Comparison of ENCODE assay signal across 17 cellular contexts in genomic region chr5:107700486-107700885, GRCh38. TPM values are rescaled to one million over a fixed set of nuclear protein-coding genes. Genes with fewer than 3 reads are reported as not detected.
"Had no signal": no experiment of that assay in that cellular context is flagged by ENCODE, and none has a peak within 500 bp of the region (broad histone marks: within the 10 kb centered on the region; RNA-seq: fewer than 3 reads in every experiment).

No MANE protein-coding gene starts in this region.

- H3K27me3 ChIP-seq: esophagus muscularis mucosa, heart left ventricle, neutrophil, sigmoid colon, suprapubic skin, tibial artery, upper lobe of right lung, vagina had no signal

- H3K27ac ChIP-seq: epithelial cell of prostate, esophagus muscularis mucosa, heart left ventricle, neutrophil, sigmoid colon, suprapubic skin, tibial artery, upper lobe of right lung, vagina had no signal

- H3K36me3 ChIP-seq: esophagus muscularis mucosa, heart left ventricle, neutrophil, sigmoid colon, suprapubic skin, tibial artery, upper lobe of right lung, vagina had no signal

- H3K4me2 ChIP-seq: smooth muscle cell had no signal

- DNase-seq: effector memory CD8-positive, alpha-beta T cell; heart left ventricle; hypothalamus; kidney glomerular epithelial cell; naive thymus-derived CD4-positive, alpha-beta T cell; posterior cingulate gyrus; sigmoid colon; stimulated activated CD4-positive, alpha-beta T cell treated with anti-CD3 and anti-CD28 coated beads, Interleukin-2, amount 100 ng/mL, for 48 hours; stimulated activated naive CD4-positive, alpha-beta T cell treated with Interleukin-2 at 50 U/mL for 16 hours; tibial artery; upper lobe of right lung had no signal

- H3K9me3 ChIP-seq: esophagus muscularis mucosa, heart left ventricle, neutrophil, sigmoid colon, suprapubic skin, tibial artery, upper lobe of right lung, vagina had no signal

- H3K4me3 ChIP-seq: esophagus muscularis mucosa, heart left ventricle, sigmoid colon, smooth muscle cell, suprapubic skin, tibial artery, upper lobe of right lung, vagina had no signal

- ATAC-seq: effector memory CD8-positive, alpha-beta T cell; heart left ventricle; naive thymus-derived CD4-positive, alpha-beta T cell; upper lobe of right lung had no signal

- H3K4me1 ChIP-seq: heart left ventricle, sigmoid colon, suprapubic skin, upper lobe of right lung, vagina had no signal

RNA-seq across cellular contexts. Expression of gene EFNA5, which starts 29.7 kb away (rescaled TPM):
- polyA plus RNA-seq: naive thymus-derived CD4-positive, alpha-beta T cell had no signal
